In the genomic region with DNA sequence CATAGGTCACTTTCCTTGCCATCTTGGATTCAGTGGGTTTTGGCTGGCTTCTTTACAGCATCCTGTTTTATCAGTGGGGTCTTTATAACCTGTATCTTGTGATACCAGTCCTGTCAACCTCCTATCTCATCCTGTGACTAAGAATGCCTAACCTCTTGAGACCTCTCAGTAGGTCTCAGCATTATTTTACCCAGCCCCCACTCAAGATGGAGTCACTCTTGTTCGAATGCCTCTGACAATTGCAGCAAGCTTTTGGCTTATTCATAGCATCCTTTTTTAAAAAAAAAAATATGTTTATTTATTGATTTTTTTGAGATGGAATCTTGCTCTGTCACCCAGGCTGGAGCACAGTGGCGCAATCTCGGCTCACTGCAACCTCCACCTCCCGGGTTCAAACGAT, we compare ENCODE assay signal across 25 cellular contexts.
"Had no signal": no experiment of that assay in that cellular context is flagged by ENCODE, and none has a peak within 500 bp of the region (broad histone marks: within the 10 kb centered on the region; RNA-seq: fewer than 3 reads in every experiment).

No MANE protein-coding gene starts in this region.

- H3K4me3 Mint-ChIP-seq: dendritic cell treated with granulocyte-macrophage colony-stimulating factor and Interleukin-4, amounts not matched to agents 40 ng/mL and 50 ng/mL, for 4 days; effector memory CD8-positive, alpha-beta T cell; endodermal cell; mesothelial cell of epicardium; naive B cell had no signal

- DNase-seq: colonic mucosa; cortex of kidney; effector CD8-positive, alpha-beta T cell; effector memory CD8-positive, alpha-beta T cell; endodermal cell; erythroblast; esophagus squamous epithelium; foreskin fibroblast; foreskin melanocyte; gastrocnemius medialis; glutamatergic neuron; head of caudate nucleus; heart right ventricle; hippocampal formation; left cardiac atrium; left lung; left ventricle myocardium superior; lower lobe of right lung; mesenchymal stem cell; mucosa of descending colon; naive B cell had no signal

- H3K4me3 ChIP-seq: colonic mucosa, esophagus squamous epithelium, gastrocnemius medialis, heart right ventricle, left lung, lower lobe of right lung, mucosa of descending colon had no signal

- H3K9me3 ChIP-seq: colonic mucosa, esophagus squamous epithelium, gastrocnemius medialis, heart right ventricle, left lung, lower lobe of right lung, mucosa of descending colon had no signal

- H3K4me1 ChIP-seq: colonic mucosa, esophagus squamous epithelium, gastrocnemius medialis had no signal

- H3K27ac ChIP-seq: colonic mucosa, epithelial cell of prostate, esophagus squamous epithelium, gastrocnemius medialis, heart right ventricle, left lung, lower lobe of right lung had no signal

- ATAC-seq: effector memory CD8-positive, alpha-beta T cell; esophagus mucosa; gastrocnemius medialis; heart right ventricle; left cardiac atrium; left lung; left ventricle myocardium superior; lower lobe of right lung; mucosa of descending colon had no signal

- H3K36me3 Mint-ChIP-seq: mesothelial cell of epicardium had no signal

- H3K27ac Mint-ChIP-seq: dendritic cell treated with granulocyte-macrophage colony-stimulating factor and Interleukin-4, amounts not matched to agents 40 ng/mL and 50 ng/mL, for 4 days; effector memory CD8-positive, alpha-beta T cell; endodermal cell; mesothelial cell of epicardium; naive B cell had no signal

- H3K36me3 ChIP-seq: colonic mucosa, esophagus squamous epithelium, gastrocnemius medialis, heart right ventricle, left lung, lower lobe of right lung had no signal

- H3K27me3 ChIP-seq: colonic mucosa, gastrocnemius medialis had no signal

- H3K9me3 Mint-ChIP-seq: dendritic cell treated with granulocyte-macrophage colony-stimulating factor and Interleukin-4, amounts not matched to agents 40 ng/mL and 50 ng/mL, for 4 days; effector memory CD8-positive, alpha-beta T cell; endodermal cell; mesothelial cell of epicardium; naive B cell had no signal
